9 cellular contexts compared by ENCODE assay signal in genomic region chrX:97039363-97040029, GRCh38.
DNase-seq lines count a peak whose midpoint lies in the region; ATAC-seq and TF ChIP-seq lines count a peak whose summit lies in the region.
"Had no signal": no experiment of that assay in that cellular context is flagged by ENCODE, and none has a peak within 500 bp of the region (broad histone marks: within the 10 kb centered on the region; RNA-seq: fewer than 3 reads in every experiment).

No MANE protein-coding gene starts in this region.

- H3K4me1 Mint-ChIP-seq in effector memory CD8-positive, alpha-beta T cell (ENCODE audit: low read depth in 2 of 2): peaks cover 0 to 4% of the 10 kb centered on the region in 2 donors
- H3K4me1 Mint-ChIP-seq: central memory CD8-positive, alpha-beta T cell had no signal

- H3K27me3 ChIP-seq in fibroblast of lung (ENCODE audit: control insufficient read depth, insufficient read depth, low read length): no peaks in the 10 kb centered on the region

- H3K9me3 Mint-ChIP-seq in effector memory CD8-positive, alpha-beta T cell: no peaks in the 10 kb centered on the region
- H3K9me3 Mint-ChIP-seq: central memory CD8-positive, alpha-beta T cell had no signal

- H3K36me3 ChIP-seq in fibroblast of lung (ENCODE audit: control insufficient read depth, insufficient read depth, low read length): no peaks in the 10 kb centered on the region

- H3K4me3 ChIP-seq in fibroblast of lung (replicated peaks in 1 of 4; ENCODE audit: control extremely low read depth in 1 of 4, insufficient read depth in 1 of 4, low read depth in 3 of 4, low read length in 4 of 4): no peak overlapping the region

- H2AFZ ChIP-seq in fibroblast of lung (ENCODE audit: low read length): no peak overlapping the region

- H3K27me3 Mint-ChIP-seq in effector memory CD8-positive, alpha-beta T cell: no peaks in the 10 kb centered on the region
- H3K27me3 Mint-ChIP-seq: central memory CD8-positive, alpha-beta T cell had no signal

- no peak overlapping the region for H3K4me3 Mint-ChIP-seq in effector memory CD8-positive, alpha-beta T cell
- H3K4me3 Mint-ChIP-seq: central memory CD8-positive, alpha-beta T cell had no signal

- no peaks in the 10 kb centered on the region for H3K79me2 ChIP-seq in fibroblast of lung (ENCODE audit: control insufficient read depth, insufficient read depth, low read length)

- ATAC-seq in GM18505 (IDR thresholded peaks at IDR 0.05; ENCODE audit: unreplicated experiment): peak; percentile 83
- ATAC-seq in GM21526 (IDR thresholded peaks at IDR 0.05; ENCODE audit: low FRiP score, unreplicated experiment): peak; percentile 80
- peak; percentile 68 for ATAC-seq in HG03575 (IDR thresholded peaks at IDR 0.05; ENCODE audit: extremely low read depth, insufficient number of reproducible peaks, low FRiP score, unreplicated experiment)
- ATAC-seq in effector memory CD8-positive, alpha-beta T cell (replicated peaks): no peak

- no peaks in the 10 kb centered on the region for H4K20me1 ChIP-seq in fibroblast of lung (ENCODE audit: control insufficient read depth, extremely low read depth, insufficient read depth, low read length)

- no peak overlapping the region for H3K27ac ChIP-seq in fibroblast of lung (ENCODE audit: insufficient read depth, low read length)

- H3K27ac Mint-ChIP-seq in effector memory CD8-positive, alpha-beta T cell: no peak overlapping the region

- H3K9ac ChIP-seq in fibroblast of lung (ENCODE audit: insufficient read depth, low read length): no peak overlapping the region

- H3K36me3 Mint-ChIP-seq in effector memory CD8-positive, alpha-beta T cell (ENCODE audit: insufficient read depth): no peaks in the 10 kb centered on the region

- H3K4me1 ChIP-seq in fibroblast of lung (ENCODE audit: control insufficient read depth, extremely low read depth, insufficient read depth, low read length): no peaks in the 10 kb centered on the region

- H3K9me3 ChIP-seq in fibroblast of lung (ENCODE audit: control insufficient read depth, insufficient read depth, low read depth, low read length): no peaks in the 10 kb centered on the region

- DNase-seq in fibroblast of lung (ENCODE audit: low read depth in 2 of 2) (peak; percentile 60 to 66), SHP77 treated with DMSO at 0.1 percent for 48 hours (lab: John Stamatoyannopoulos, UW) (no peak), midbrain (lab: John Stamatoyannopoulos, UW) (no peak), NCI-H1436 treated with DMSO at 0.1 percent for 48 hours (lab: John Stamatoyannopoulos, UW) (no peak)
- no peak for DNase-seq in effector memory CD8-positive, alpha-beta T cell

- no peak for TF ChIP-seq POLR2A in GM18505 (IDR thresholded peaks at IDR 0.05; ENCODE audit: borderline replicate concordance, extremely low read depth, insufficient read depth, insufficient read length)

- H3K4me2 ChIP-seq in fibroblast of lung (ENCODE audit: extremely low read depth, insufficient read depth, low read length): no peak overlapping the region

- TF ChIP-seq CTCF in fibroblast of lung (conservative IDR thresholded peaks at IDR 0.05 in 1 of 2, IDR thresholded peaks at IDR 0.05 in 1 of 2; ENCODE audit: low read depth in 1 of 2, low read length in 2 of 2): no peak

Comparison
In these comparisons a context has a peak if more than half of its experiments do, and no peak if none do; other contexts are left out.
1. DNase-seq: peak in fibroblast of lung (2 of 2); none in SHP77 treated with DMSO at 0.1 percent for 48 hours (single experiment), effector memory CD8-positive, alpha-beta T cell (0 of 3), midbrain (single experiment) and NCI-H1436 treated with DMSO at 0.1 percent for 48 hours (single experiment).